1 cellular context compared by ENCODE assay signal in the genomic region with DNA sequence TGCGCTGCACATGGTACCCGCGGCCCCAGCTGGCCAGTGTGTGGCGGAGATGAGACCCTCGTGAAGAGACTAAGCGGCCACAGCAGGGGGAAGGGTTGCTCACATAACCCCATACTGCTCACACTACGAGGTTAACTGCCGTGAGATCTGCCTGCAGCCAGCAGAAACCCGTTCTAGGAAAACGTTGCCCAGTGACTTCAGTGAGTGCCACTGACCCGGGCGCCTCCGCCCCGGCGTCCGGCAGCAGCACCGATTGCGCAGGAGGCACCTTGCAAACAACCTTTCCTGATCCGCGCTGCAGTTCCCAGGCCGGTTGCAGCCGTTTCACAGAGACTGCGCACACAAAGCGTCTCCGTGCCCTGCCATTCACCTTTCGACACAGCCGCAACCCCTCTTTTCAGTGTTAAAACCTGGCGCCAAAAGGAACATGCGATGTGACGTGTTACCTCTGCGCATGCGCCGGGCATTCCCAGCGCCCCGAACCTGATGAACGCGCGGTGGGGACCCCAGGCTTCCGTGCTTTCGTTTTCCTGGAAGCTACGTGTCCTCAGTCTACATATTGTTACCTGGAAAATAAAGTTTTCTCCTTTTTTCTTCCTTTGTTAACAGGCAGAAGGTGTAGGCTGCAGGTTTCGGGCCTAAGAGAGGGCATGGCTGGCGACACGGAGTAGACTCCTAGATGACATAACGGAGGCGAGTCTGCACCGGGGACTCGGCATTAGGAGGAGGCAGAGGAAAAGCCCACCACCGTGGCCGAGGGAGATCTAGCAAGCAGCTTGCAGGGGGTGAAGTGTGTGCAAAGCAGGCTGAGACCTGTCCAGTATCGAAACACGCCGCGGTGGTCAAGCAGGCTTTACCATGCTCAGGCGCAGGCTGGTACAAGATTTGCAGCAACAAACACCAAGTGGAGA.
TF ChIP-seq lines count a peak whose summit lies in the region.

No MANE protein-coding gene starts in this region.

TF ChIP-seq in GM12878, 131 proteins besides CTCF, POLR2A, EP300 and RAD21 (continued from another document and continues in another):
- TF ChIP-seq KAT2A (conservative IDR thresholded peaks at IDR 0.05; ENCODE audit: control insufficient read depth, low read depth, low read length) (no peak), SIN3A (IDR thresholded peaks at IDR 0.05; ENCODE audit: low read depth, low read length) (peak; percentile 89), ZNF622 (IDR thresholded peaks at IDR 0.05) (no peak), MTA2 (IDR thresholded peaks at IDR 0.05; ENCODE audit: low read depth) (peak; percentile 20; the same call in 1 of the 2 replicates), IKZF1 (conservative IDR thresholded peaks at IDR 0.05) (peak; percentile 58), ZNF207 (IDR thresholded peaks at IDR 0.05; ENCODE audit: borderline replicate concordance) (no peak), SREBF2 (IDR thresholded peaks at IDR 0.05; ENCODE audit: low read length) (peak; percentile 74), GABPA (IDR thresholded peaks at IDR 0.05; ENCODE audit: low read depth) (no peak), CBX5 (IDR thresholded peaks at IDR 0.05; ENCODE audit: low read depth) (no peak), IKZF2 (IDR thresholded peaks at IDR 0.05) (no peak; a peak in 1 of 4 replicates), NR2F1 (conservative IDR thresholded peaks at IDR 0.05) (0 out of 2 replicates have a peak, but pooled peaks have one; percentile 67), SPI1 (IDR thresholded peaks at IDR 0.05; ENCODE audit: borderline replicate concordance, insufficient read depth, low read depth, low read length) (no peak), YY1 (IDR thresholded peaks at IDR 0.05; ENCODE audit: low read depth, low read length) (peak; percentile 37; the same call in 1 of the 2 replicates), ZZZ3 (IDR thresholded peaks at IDR 0.05; ENCODE audit: control insufficient read depth, insufficient read length, low read depth) (no peak), ZBED1 (IDR thresholded peaks at IDR 0.05; ENCODE audit: borderline replicate concordance) (0 out of 2 replicates have a peak, but pooled peaks have one; percentile 4), TCF3 (IDR thresholded peaks at IDR 0.05; ENCODE audit: borderline replicate concordance, insufficient read depth, low read depth, low read length) (peak; percentile 34; the same call in 1 of the 2 replicates), CBX3 (IDR thresholded peaks at IDR 0.05; ENCODE audit: borderline replicate concordance, low read depth) (no peak), TCF7 (IDR thresholded peaks at IDR 0.05; ENCODE audit: borderline replicate concordance) (no peak), ZSCAN29 (IDR thresholded peaks at IDR 0.05) (no peak), MYB (IDR thresholded peaks at IDR 0.05; ENCODE audit: borderline replicate concordance, low read depth, low read length) (no peak), CEBPB (IDR thresholded peaks at IDR 0.05; ENCODE audit: borderline replicate concordance in 1 of 2, low read depth in 2 of 2, low read length in 2 of 2) (no peak), JUND (IDR thresholded peaks at IDR 0.05; ENCODE audit: low read depth, low read length) (no peak), EED (IDR thresholded peaks at IDR 0.05; ENCODE audit: low read depth) (0 out of 2 replicates have a peak, but pooled peaks have one; percentile 24), BMI1 (IDR thresholded peaks at IDR 0.05; ENCODE audit: borderline replicate concordance) (no peak), PAX5 (IDR thresholded peaks at IDR 0.05; ENCODE audit: borderline replicate concordance, low read depth, low read length) (peak; percentile 67; the same call in 1 of the 2 replicates), FOXK2 (IDR thresholded peaks at IDR 0.05) (no peak), RFX5 (IDR thresholded peaks at IDR 0.05; ENCODE audit: low read depth, low read length) (no peak), SP1 (IDR thresholded peaks at IDR 0.05; ENCODE audit: low read depth, low read length) (peak; percentile 27), EGR1 (IDR thresholded peaks at IDR 0.05; ENCODE audit: borderline replicate concordance in 1 of 2, low read depth in 2 of 2, low read length in 2 of 2) (no peak), NFYA (IDR thresholded peaks at IDR 0.05; ENCODE audit: borderline replicate concordance, low read depth, low read length) (no peak), CREB1 (IDR thresholded peaks at IDR 0.05; ENCODE audit: low read depth) (peak; percentile 88), SMAD1 (IDR thresholded peaks at IDR 0.05; ENCODE audit: low read depth, partially characterized antibody) (no peak)
- TF ChIP-seq, protein P1, sequence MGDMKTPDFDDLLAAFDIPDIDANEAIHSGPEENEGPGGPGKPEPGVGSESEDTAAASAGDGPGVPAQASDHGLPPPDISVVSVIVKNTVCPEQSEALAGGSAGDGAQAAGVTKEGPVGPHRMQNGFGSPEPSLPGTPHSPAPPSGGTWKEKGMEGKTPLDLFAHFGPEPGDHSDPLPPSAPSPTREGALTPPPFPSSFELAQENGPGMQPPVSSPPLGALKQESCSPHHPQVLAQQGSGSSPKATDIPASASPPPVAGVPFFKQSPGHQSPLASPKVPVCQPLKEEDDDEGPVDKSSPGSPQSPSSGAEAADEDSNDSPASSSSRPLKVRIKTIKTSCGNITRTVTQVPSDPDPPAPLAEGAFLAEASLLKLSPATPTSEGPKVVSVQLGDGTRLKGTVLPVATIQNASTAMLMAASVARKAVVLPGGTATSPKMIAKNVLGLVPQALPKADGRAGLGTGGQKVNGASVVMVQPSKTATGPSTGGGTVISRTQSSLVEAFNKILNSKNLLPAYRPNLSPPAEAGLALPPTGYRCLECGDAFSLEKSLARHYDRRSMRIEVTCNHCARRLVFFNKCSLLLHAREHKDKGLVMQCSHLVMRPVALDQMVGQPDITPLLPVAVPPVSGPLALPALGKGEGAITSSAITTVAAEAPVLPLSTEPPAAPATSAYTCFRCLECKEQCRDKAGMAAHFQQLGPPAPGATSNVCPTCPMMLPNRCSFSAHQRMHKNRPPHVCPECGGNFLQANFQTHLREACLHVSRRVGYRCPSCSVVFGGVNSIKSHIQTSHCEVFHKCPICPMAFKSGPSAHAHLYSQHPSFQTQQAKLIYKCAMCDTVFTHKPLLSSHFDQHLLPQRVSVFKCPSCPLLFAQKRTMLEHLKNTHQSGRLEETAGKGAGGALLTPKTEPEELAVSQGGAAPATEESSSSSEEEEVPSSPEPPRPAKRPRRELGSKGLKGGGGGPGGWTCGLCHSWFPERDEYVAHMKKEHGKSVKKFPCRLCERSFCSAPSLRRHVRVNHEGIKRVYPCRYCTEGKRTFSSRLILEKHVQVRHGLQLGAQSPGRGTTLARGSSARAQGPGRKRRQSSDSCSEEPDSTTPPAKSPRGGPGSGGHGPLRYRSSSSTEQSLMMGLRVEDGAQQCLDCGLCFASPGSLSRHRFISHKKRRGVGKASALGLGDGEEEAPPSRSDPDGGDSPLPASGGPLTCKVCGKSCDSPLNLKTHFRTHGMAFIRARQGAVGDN (IDR thresholded peaks at IDR 0.05), result no peak; the same call in none of the 2 replicates
- TF ChIP-seq, protein P2, sequence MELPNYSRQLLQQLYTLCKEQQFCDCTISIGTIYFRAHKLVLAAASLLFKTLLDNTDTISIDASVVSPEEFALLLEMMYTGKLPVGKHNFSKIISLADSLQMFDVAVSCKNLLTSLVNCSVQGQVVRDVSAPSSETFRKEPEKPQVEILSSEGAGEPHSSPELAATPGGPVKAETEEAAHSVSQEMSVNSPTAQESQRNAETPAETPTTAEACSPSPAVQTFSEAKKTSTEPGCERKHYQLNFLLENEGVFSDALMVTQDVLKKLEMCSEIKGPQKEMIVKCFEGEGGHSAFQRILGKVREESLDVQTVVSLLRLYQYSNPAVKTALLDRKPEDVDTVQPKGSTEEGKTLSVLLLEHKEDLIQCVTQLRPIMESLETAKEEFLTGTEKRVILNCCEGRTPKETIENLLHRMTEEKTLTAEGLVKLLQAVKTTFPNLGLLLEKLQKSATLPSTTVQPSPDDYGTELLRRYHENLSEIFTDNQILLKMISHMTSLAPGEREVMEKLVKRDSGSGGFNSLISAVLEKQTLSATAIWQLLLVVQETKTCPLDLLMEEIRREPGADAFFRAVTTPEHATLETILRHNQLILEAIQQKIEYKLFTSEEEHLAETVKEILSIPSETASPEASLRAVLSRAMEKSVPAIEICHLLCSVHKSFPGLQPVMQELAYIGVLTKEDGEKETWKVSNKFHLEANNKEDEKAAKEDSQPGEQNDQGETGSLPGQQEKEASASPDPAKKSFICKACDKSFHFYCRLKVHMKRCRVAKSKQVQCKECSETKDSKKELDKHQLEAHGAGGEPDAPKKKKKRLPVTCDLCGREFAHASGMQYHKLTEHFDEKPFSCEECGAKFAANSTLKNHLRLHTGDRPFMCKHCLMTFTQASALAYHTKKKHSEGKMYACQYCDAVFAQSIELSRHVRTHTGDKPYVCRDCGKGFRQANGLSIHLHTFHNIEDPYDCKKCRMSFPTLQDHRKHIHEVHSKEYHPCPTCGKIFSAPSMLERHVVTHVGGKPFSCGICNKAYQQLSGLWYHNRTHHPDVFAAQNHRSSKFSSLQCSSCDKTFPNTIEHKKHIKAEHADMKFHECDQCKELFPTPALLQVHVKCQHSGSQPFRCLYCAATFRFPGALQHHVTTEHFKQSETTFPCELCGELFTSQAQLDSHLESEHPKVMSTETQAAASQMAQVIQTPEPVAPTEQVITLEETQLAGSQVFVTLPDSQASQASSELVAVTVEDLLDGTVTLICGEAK (IDR thresholded peaks at IDR 0.05; ENCODE audit: borderline replicate concordance), result no peak
- TF ChIP-seq, protein P3, sequence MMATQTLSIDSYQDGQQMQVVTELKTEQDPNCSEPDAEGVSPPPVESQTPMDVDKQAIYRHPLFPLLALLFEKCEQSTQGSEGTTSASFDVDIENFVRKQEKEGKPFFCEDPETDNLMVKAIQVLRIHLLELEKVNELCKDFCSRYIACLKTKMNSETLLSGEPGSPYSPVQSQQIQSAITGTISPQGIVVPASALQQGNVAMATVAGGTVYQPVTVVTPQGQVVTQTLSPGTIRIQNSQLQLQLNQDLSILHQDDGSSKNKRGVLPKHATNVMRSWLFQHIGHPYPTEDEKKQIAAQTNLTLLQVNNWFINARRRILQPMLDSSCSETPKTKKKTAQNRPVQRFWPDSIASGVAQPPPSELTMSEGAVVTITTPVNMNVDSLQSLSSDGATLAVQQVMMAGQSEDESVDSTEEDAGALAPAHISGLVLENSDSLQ (IDR thresholded peaks at IDR 0.05), result peak; percentile 92
- TF ChIP-seq, protein P4, sequence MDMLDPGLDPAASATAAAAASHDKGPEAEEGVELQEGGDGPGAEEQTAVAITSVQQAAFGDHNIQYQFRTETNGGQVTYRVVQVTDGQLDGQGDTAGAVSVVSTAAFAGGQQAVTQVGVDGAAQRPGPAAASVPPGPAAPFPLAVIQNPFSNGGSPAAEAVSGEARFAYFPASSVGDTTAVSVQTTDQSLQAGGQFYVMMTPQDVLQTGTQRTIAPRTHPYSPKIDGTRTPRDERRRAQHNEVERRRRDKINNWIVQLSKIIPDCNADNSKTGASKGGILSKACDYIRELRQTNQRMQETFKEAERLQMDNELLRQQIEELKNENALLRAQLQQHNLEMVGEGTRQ (IDR thresholded peaks at IDR 0.05; ENCODE audit: borderline replicate concordance, low read depth, low read length), result no peak
- TF ChIP-seq, protein P5, sequence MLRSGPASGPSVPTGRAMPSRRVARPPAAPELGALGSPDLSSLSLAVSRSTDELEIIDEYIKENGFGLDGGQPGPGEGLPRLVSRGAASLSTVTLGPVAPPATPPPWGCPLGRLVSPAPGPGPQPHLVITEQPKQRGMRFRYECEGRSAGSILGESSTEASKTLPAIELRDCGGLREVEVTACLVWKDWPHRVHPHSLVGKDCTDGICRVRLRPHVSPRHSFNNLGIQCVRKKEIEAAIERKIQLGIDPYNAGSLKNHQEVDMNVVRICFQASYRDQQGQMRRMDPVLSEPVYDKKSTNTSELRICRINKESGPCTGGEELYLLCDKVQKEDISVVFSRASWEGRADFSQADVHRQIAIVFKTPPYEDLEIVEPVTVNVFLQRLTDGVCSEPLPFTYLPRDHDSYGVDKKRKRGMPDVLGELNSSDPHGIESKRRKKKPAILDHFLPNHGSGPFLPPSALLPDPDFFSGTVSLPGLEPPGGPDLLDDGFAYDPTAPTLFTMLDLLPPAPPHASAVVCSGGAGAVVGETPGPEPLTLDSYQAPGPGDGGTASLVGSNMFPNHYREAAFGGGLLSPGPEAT (IDR thresholded peaks at IDR 0.05; ENCODE audit: low read depth), result no peak
- TF ChIP-seq, protein P6, sequence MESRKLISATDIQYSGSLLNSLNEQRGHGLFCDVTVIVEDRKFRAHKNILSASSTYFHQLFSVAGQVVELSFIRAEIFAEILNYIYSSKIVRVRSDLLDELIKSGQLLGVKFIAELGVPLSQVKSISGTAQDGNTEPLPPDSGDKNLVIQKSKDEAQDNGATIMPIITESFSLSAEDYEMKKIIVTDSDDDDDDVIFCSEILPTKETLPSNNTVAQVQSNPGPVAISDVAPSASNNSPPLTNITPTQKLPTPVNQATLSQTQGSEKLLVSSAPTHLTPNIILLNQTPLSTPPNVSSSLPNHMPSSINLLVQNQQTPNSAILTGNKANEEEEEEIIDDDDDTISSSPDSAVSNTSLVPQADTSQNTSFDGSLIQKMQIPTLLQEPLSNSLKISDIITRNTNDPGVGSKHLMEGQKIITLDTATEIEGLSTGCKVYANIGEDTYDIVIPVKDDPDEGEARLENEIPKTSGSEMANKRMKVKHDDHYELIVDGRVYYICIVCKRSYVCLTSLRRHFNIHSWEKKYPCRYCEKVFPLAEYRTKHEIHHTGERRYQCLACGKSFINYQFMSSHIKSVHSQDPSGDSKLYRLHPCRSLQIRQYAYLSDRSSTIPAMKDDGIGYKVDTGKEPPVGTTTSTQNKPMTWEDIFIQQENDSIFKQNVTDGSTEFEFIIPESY (IDR thresholded peaks at IDR 0.05), result no peak
- TF ChIP-seq, protein P7, sequence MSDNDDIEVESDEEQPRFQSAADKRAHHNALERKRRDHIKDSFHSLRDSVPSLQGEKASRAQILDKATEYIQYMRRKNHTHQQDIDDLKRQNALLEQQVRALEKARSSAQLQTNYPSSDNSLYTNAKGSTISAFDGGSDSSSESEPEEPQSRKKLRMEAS (IDR thresholded peaks at IDR 0.05; ENCODE audit: low read depth, low read length), result no peak; the same call in none of the 2 replicates
- TF ChIP-seq, protein P8, sequence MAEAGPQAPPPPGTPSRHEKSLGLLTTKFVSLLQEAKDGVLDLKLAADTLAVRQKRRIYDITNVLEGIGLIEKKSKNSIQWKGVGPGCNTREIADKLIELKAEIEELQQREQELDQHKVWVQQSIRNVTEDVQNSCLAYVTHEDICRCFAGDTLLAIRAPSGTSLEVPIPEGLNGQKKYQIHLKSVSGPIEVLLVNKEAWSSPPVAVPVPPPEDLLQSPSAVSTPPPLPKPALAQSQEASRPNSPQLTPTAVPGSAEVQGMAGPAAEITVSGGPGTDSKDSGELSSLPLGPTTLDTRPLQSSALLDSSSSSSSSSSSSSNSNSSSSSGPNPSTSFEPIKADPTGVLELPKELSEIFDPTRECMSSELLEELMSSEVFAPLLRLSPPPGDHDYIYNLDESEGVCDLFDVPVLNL (IDR thresholded peaks at IDR 0.05; ENCODE audit: low read depth, low read length), result peak; percentile 85
- TF ChIP-seq, protein P9, sequence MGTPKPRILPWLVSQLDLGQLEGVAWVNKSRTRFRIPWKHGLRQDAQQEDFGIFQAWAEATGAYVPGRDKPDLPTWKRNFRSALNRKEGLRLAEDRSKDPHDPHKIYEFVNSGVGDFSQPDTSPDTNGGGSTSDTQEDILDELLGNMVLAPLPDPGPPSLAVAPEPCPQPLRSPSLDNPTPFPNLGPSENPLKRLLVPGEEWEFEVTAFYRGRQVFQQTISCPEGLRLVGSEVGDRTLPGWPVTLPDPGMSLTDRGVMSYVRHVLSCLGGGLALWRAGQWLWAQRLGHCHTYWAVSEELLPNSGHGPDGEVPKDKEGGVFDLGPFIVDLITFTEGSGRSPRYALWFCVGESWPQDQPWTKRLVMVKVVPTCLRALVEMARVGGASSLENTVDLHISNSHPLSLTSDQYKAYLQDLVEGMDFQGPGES (IDR thresholded peaks at IDR 0.05), result no peak
